In the genomic region with DNA sequence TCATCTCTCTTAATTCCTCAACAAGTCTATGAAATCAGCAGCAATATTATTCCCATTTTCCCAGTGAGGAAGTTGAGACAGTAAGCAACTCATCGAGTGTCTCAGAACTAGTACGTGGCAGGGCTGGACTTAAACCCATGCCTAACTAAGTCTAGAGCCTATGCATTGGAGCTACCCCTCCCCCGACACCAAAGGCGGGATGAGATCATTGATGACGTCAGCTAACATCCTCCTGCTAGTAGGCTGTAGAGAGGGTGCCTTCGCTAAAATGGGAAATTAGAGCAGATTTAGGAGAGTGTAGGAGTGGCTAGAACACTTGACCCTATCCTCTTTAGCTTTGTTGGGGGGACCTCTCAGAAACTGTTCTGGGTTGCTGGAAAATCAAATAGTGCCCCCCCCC, we compare ENCODE assay signal across 28 cellular contexts. TPM values are rescaled to one million over a fixed set of nuclear protein-coding genes. Genes with fewer than 3 reads are reported as not detected.
DNase-seq lines count a peak whose midpoint lies in the region; ATAC-seq, FAIRE-seq and TF ChIP-seq lines count a peak whose summit lies in the region.
"Had no signal": no experiment of that assay in that cellular context is flagged by ENCODE, and none has a peak within 500 bp of the region (broad histone marks: within the 10 kb centered on the region; RNA-seq: fewer than 3 reads in every experiment).

No MANE protein-coding gene starts in this region.

- no peak overlapping the region for H3K4me3 ChIP-seq in K562
- H3K4me3 ChIP-seq in mesendoderm (ENCODE audit: low read length): no peak overlapping the region
- H3K4me3 ChIP-seq: body of pancreas, pancreas had no signal

- H3K27ac ChIP-seq in K562 (ENCODE audit: extremely low read depth, low read depth, low read length) (no peak overlapping the region), mesendoderm (ENCODE audit: low read depth, low read length) (no peak overlapping the region)
- H3K27ac ChIP-seq: body of pancreas, HL-60, pancreas had no signal

- no peak overlapping the region for H3K23ac ChIP-seq in mesendoderm (ENCODE audit: low read length)

- H2BK120ac ChIP-seq in mesendoderm (ENCODE audit: low read depth, low read length): no peak overlapping the region

- ATAC-seq in K562: peak; percentile 64; the same call in 2 of the 3 replicates
- ATAC-seq in HG03175 (IDR thresholded peaks at IDR 0.05; ENCODE audit: unreplicated experiment): no peak
- no peak for ATAC-seq in HG02763 (IDR thresholded peaks at IDR 0.05; ENCODE audit: unreplicated experiment)
- ATAC-seq: body of pancreas; left ventricle myocardium superior; naive thymus-derived CD4-positive, alpha-beta T cell; Panc1; pancreas had no signal

- CTCF ChIA-PET in K562 (lab: Yijun Ruan, JAX; ENCODE audit: low intra/inter-chr PET ratio): no interaction called here

- no peaks in the 10 kb centered on the region for H4K20me1 ChIP-seq in K562 (replicated peaks; ENCODE audit: control insufficient read depth, insufficient read depth, low read length)

- no peak overlapping the region for H4K5ac ChIP-seq in mesendoderm (ENCODE audit: low read length)

- TF ChIP-seq CTCF in K562 (IDR thresholded peaks at IDR 0.05 in 2 of 3, conservative IDR thresholded peaks at IDR 0.05 in 1 of 3; ENCODE audit: insufficient read depth in 2 of 3, low read depth in 1 of 3, low read length in 3 of 3): no peak

- no peak overlapping the region for H3K56ac ChIP-seq in mesendoderm (ENCODE audit: low read length)

- H3K4ac ChIP-seq in mesendoderm (ENCODE audit: low read depth, low read length): no peak overlapping the region

- no peak overlapping the region for H2AK5ac ChIP-seq in mesendoderm (ENCODE audit: low read length)

- no peak overlapping the region for H3K9ac ChIP-seq in K562 (ENCODE audit: insufficient read depth in 1 of 2, low read depth in 2 of 2, low read length in 2 of 2)
- no peak overlapping the region for H3K9ac ChIP-seq in mesendoderm (ENCODE audit: low read length)

- peaks cover 0 to 3% of the 10 kb centered on the region in 2 experiments; a peak in 1 of 5 replicates for H3K4me1 ChIP-seq in K562 (replicated peaks in 1 of 2; ENCODE audit: control insufficient read depth in 2 of 2, insufficient read depth in 2 of 2, low read length in 2 of 2)
- H3K4me1 ChIP-seq in mesendoderm (ENCODE audit: control insufficient read depth, low read depth, low read length): peaks cover 19% of the 10 kb centered on the region
- H3K4me1 ChIP-seq: body of pancreas, pancreas had no signal

- whole genome bisulfite sequencing in K562 (ENCODE audit: insufficient coverage, low coverage, missing lambda C conversion rate): 9% methylated on average over 6 of the region's 6 CpGs
- no CpG with 5 or more reads among the region's 6 CpGs for WGBS in mesendoderm (ENCODE audit: extremely low coverage, insufficient coverage, low lambda C conversion rate)

- BruUV-seq in K562 (replicated peaks; lab: Mats Ljungman, UMichigan): no TSS peak

- no peak overlapping the region for H4K8ac ChIP-seq in mesendoderm (ENCODE audit: low read depth, low read length)

- in situ Hi-C loops in K562 (cut with MboI): no loop called here

- H2BK15ac ChIP-seq in mesendoderm (replicated peaks; ENCODE audit: low read depth): no peak overlapping the region

- no peak overlapping the region for H3K4me2 ChIP-seq in K562 (ENCODE audit: insufficient read depth, low read length)
- no peak overlapping the region for H3K4me2 ChIP-seq in mesendoderm (ENCODE audit: low read length)

- H3K27me3 ChIP-seq in K562 (ENCODE audit: control insufficient read depth in 2 of 2, insufficient read depth in 2 of 2, low read length in 2 of 2): peaks cover 18 to 53% of the 10 kb centered on the region in 2 experiments; a peak in 4 of 5 replicates
- no peaks in the 10 kb centered on the region for H3K27me3 ChIP-seq in mesendoderm (ENCODE audit: insufficient read depth, low read length, poor library complexity)
- H3K27me3 ChIP-seq: body of pancreas, pancreas had no signal

- no peaks in the 10 kb centered on the region for H3K36me3 ChIP-seq in K562 (ENCODE audit: control insufficient read depth, insufficient read depth, low read length)
- H3K36me3 ChIP-seq in mesendoderm (ENCODE audit: control insufficient read depth, insufficient read depth, low read length): no peaks in the 10 kb centered on the region
- H3K36me3 ChIP-seq: pancreas had no signal

- POLR2A ChIA-PET in K562 (lab: Yijun Ruan, JAX): interaction anchor here (1.0 kb wide), 1 partner anchor 9 kb away, joined by 5 read pairs; no protein-coding TSS in a partner anchor

- no peak for TF ChIP-seq POLR2A in K562 (conservative IDR thresholded peaks at IDR 0.05)

- no peaks in the 10 kb centered on the region for H3K9me1 ChIP-seq in K562 (ENCODE audit: control insufficient read depth, insufficient read depth, low read length)

- no peaks in the 10 kb centered on the region for H3K9me3 ChIP-seq in K562 (replicated peaks; ENCODE audit: control insufficient read depth, insufficient read depth, low read depth, low read length)
- H3K9me3 ChIP-seq: body of pancreas, pancreas had no signal

- peak; percentile 65 for DNase-seq in ELF-1 (ENCODE audit: low read depth, low spot score)
- DNase-seq in HT1080 (ENCODE audit: low read depth): peak; percentile 19
- DNase-seq in K562 (ENCODE audit: extremely low read depth in 1 of 4, low spot score in 3 of 4): peak; percentile 32 to 40 (median 39)
- DNase-seq in mesendoderm: peak; percentile 89
- DNase-seq in NCI-H524 (lab: John Stamatoyannopoulos, UW): no peak
- DNase-seq: activated CD4-positive, alpha-beta T cell treated with anti-CD3 and anti-CD28 coated beads for 1 hour; activated gamma-delta T cell treated with Interleukin-2 at 50 U/mL for 16 hours; activated T-cell treated with anti-CD3 and anti-CD28 coated beads, Interleukin-2, amount 50 U/mL, for 24 hours; body of pancreas; CD4-positive, alpha-beta T cell; cerebellar nuclear complex; GOT3; head of caudate nucleus; left ventricle myocardium superior; naive thymus-derived CD4-positive, alpha-beta T cell; NCI-H1417; NCI-H2081; NCI-H510A; NK-92 treated with Interleukin-12 subunit alpha and Interleukin-12 subunit beta, amount 100 ng/mL, for 24 hours; pancreas; right cardiac atrium had no signal

- no peak overlapping the region for H3K18ac ChIP-seq in mesendoderm (ENCODE audit: low read length)

- H2BK5ac ChIP-seq in mesendoderm (ENCODE audit: low read length): no peak overlapping the region

- TF ChIP-seq RAD21 in K562 (CRISPR knock-in tag; conservative IDR thresholded peaks at IDR 0.05 in 1 of 2, IDR thresholded peaks at IDR 0.05 in 1 of 2): no peak

- FAIRE-seq in K562 (lab: Jason Lieb, UNC): peak; percentile 37
- FAIRE-seq: G401.6, pancreas, TTC549 had no signal

- intact Hi-C loops in K562 (cut with micrococcal nuclease): no loop called here

- no peaks in the 10 kb centered on the region for H3K79me1 ChIP-seq in mesendoderm (ENCODE audit: low read length)

- no peak overlapping the region for H2AFZ ChIP-seq in K562 (ENCODE audit: low read depth, low read length)

- H3K79me2 ChIP-seq in K562 (ENCODE audit: control insufficient read depth, insufficient read depth, low read length): no peaks in the 10 kb centered on the region
- H3K79me2 ChIP-seq in mesendoderm (ENCODE audit: control insufficient read depth, insufficient read depth, low read length): no peaks in the 10 kb centered on the region

- no peak for TF ChIP-seq EP300 in K562 (IDR thresholded peaks at IDR 0.05; ENCODE audit: low read length)

TF ChIP-seq in K562, 482 proteins besides CTCF, POLR2A, EP300 and RAD21 (continues in another document):
- TF ChIP-seq ZNF699 (CRISPR knock-in tag; IDR thresholded peaks at IDR 0.05; ENCODE audit: insufficient replicate concordance): no peak
- TF ChIP-seq NFATC3 (IDR thresholded peaks at IDR 0.05): no peak
- TF ChIP-seq, protein P1, sequence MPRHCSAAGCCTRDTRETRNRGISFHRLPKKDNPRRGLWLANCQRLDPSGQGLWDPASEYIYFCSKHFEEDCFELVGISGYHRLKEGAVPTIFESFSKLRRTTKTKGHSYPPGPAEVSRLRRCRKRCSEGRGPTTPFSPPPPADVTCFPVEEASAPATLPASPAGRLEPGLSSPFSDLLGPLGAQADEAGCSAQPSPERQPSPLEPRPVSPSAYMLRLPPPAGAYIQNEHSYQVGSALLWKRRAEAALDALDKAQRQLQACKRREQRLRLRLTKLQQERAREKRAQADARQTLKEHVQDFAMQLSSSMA (CRISPR knock-in tag; IDR thresholded peaks at IDR 0.05): no peak
- TF ChIP-seq, protein P2, sequence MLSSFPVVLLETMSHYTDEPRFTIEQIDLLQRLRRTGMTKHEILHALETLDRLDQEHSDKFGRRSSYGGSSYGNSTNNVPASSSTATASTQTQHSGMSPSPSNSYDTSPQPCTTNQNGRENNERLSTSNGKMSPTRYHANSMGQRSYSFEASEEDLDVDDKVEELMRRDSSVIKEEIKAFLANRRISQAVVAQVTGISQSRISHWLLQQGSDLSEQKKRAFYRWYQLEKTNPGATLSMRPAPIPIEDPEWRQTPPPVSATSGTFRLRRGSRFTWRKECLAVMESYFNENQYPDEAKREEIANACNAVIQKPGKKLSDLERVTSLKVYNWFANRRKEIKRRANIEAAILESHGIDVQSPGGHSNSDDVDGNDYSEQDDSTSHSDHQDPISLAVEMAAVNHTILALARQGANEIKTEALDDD (IDR thresholded peaks at IDR 0.05): peak; percentile 81
- TF ChIP-seq HIVEP1 (CRISPR knock-in tag; IDR thresholded peaks at IDR 0.05): no peak

RNA-seq across cellular contexts. Expression of a gene that starts 7.7 kb away (rescaled TPM):
- 2.5 and 2.7 TPM in 2 replicates for total RNA-seq in HT1080 (2014; rRNA removed; shearing (Covaris generic))
- polyA plus RNA-seq in HT1080 (2015; cell fraction: cytosol; rRNA removed): 3.2 and 3.6 TPM in 2 replicates
- polyA plus RNA-seq in HT1080 (2015; cell fraction: nucleus; rRNA removed): 3.6 and 4.4 TPM in 2 replicates
- total RNA-seq in K562 (2011; cell fraction: chromatin; rRNA removed; ENCODE audit: low replicate concordance): 7.9 and 9.6 TPM in 2 replicates
- total RNA-seq in K562 (2011; cell fraction: nucleolus; rRNA removed): 4.5 and 7.5 TPM in 2 replicates
- 11.1 and 15.3 TPM in 2 replicates for total RNA-seq in K562 (2011; cell fraction: nucleoplasm; rRNA removed)
- total RNA-seq in K562 (2014; rRNA removed) (5.4 and 7.7 TPM in 2 replicates), K562 (2014; rRNA removed; fragmentation: Illumina TruSeq; extraction: Trizol) (4.2 and 5.1 TPM in 2 replicates), K562 (2015; rRNA removed; fragmentation: Illumina TruSeq; extraction: Trizol) (5.4 and 5.5 TPM in 2 replicates), K562 (2021) (20.9 and 21.6 TPM in 2 replicates)
- polyA plus RNA-seq in K562 (2011; rRNA removed) (2.1 and 4.6 TPM in 2 replicates), K562 (2014; fragmentation: Illumina TruSeq; extraction: Trizol) (15.1 and 15.8 TPM in 2 replicates), K562 (2014; fragmentation: Nextera tagmentation; extraction: Ambion mirVana) (1 to 10 TPM; 3.5 to 6.4 TPM), K562 (2014; rRNA removed) (9.5 and 11.6 TPM in 2 replicates)
- polyA plus RNA-seq in K562 (2011; cell fraction: cytosol; rRNA removed): 2.4 and 4.5 TPM in 2 replicates
- 8.0 and 13.3 TPM in 2 replicates for polyA plus RNA-seq in K562 (2011; cell fraction: nucleus; rRNA removed)
- polyA plus RNA-seq in K562 (2012): 11.9 and 13.9 TPM in 2 replicates
- 1.9 and 3.4 TPM in 2 replicates for polyA minus RNA-seq in K562 (2011; rRNA and poly(A)+ RNA removed)
- polyA minus RNA-seq in K562 (2011; cell fraction: cytosol; rRNA and poly(A)+ RNA removed): 2.6 and 7.2 TPM in 2 replicates
- 3.1 and 6.9 TPM in 2 replicates for polyA minus RNA-seq in K562 (2011; cell fraction: nucleus; rRNA and poly(A)+ RNA removed)
- 10.8 TPM for polyA plus RNA-seq in mesendoderm (2013, experiment 1 of 2)
- polyA plus RNA-seq in mesendoderm (2013, experiment 2 of 2): 10.6 TPM
- polyA plus RNA-seq: IgD-negative memory B cell had no signal

Comparison
In these comparisons a context has a peak if more than half of its experiments do, and no peak if none do; other contexts are left out.
1. DNase-seq: peak in ELF-1 (single experiment), HT1080 (single experiment), K562 (4 of 4) and mesendoderm (single experiment); none in NCI-H524 (0 of 2).